Comparison of ENCODE assay signal across 9 cellular contexts in the genomic region with DNA sequence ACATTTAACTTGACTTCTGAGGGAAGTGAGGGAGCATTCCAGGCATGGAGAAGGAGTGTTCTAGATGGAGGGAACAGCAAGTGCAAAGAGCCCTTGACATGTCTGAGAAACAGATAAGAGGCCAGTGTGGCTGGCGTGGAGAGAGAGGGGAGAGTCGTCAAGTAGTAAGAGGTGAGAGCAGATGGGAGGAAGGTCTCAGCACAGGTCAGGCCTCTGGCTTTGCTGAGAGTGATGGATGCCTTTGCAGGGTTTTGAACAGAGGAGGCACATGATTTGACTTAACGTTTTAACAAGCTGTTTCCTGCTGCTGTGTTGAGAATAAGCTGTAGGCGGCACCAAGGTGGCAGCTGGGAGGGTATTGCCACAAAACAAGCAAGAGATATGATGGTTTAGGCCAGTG.
DNase-seq lines count a peak whose midpoint lies in the region; ATAC-seq and TF ChIP-seq lines count a peak whose summit lies in the region.
"Had no signal": no experiment of that assay in that cellular context is flagged by ENCODE, and none has a peak within 500 bp of the region (broad histone marks: within the 10 kb centered on the region; RNA-seq: fewer than 3 reads in every experiment).

No MANE protein-coding gene starts in this region.

- H3K9me3 ChIP-seq in mammary epithelial cell (replicated peaks; ENCODE audit: insufficient read depth, low read length): peaks cover 4% of the 10 kb centered on the region
- H3K9me3 ChIP-seq: Peyer's patch had no signal

- peak overlapping the region; percentile 70 for H3K4me2 ChIP-seq in mammary epithelial cell (ENCODE audit: insufficient read depth, low read depth, low read length)

- POLR2A ChIA-PET in naive thymus-derived CD8-positive, alpha-beta T cell (lab: Charles Lee): no interaction called here

- no peaks in the 10 kb centered on the region for H3K27me3 ChIP-seq in mammary epithelial cell (ENCODE audit: insufficient read depth, low read length)
- H3K27me3 ChIP-seq: Peyer's patch had no signal

- no peaks in the 10 kb centered on the region for H3K36me3 ChIP-seq in mammary epithelial cell (ENCODE audit: insufficient read depth, low read length)
- H3K36me3 ChIP-seq: Peyer's patch had no signal

- peaks cover 5 to 11% of the 10 kb centered on the region in 2 donors for H3K36me3 Mint-ChIP-seq in CD14-positive monocyte
- peaks cover 6 to 13% (median 8%) of the 10 kb centered on the region in 3 donors for H3K36me3 Mint-ChIP-seq in naive thymus-derived CD8-positive, alpha-beta T cell

- intact Hi-C loops in CD14-positive monocyte (cut with micrococcal nuclease) (no loop called here), mammary epithelial cell (cut with micrococcal nuclease) (no loop called here)

- no peak for DNase-seq in CD14-positive monocyte (ENCODE audit: low spot score)
- DNase-seq in KBM-7: peak; percentile 36
- DNase-seq in mammary epithelial cell: no peak
- DNase-seq in naive thymus-derived CD8-positive, alpha-beta T cell: peak in 1 of 10 donors; percentile 20
- no peak for DNase-seq in iPS-NIHi11 (ENCODE audit: low spot score)
- DNase-seq in CD1c-positive myeloid dendritic cell (ENCODE audit: extremely low spot score): no peak
- DNase-seq in T-helper 9 cell: no peak
- DNase-seq: Peyer's patch had no signal

- no TSS peak for BruUV-seq in mammary epithelial cell (replicated peaks; lab: Mats Ljungman, UMichigan)

- CTCF ChIA-PET in mammary epithelial cell (lab: Charles Lee; ENCODE audit: low non-redundant PET): no interaction called here

- dilution Hi-C loops in mammary epithelial cell (cut with HindIII; ENCODE audit: low sequenced_read_pairs): no loop called here

- H4K20me1 ChIP-seq in mammary epithelial cell (ENCODE audit: insufficient read depth, low read length): no peaks in the 10 kb centered on the region

- H3K4me1 Mint-ChIP-seq in CD14-positive monocyte: peaks cover 19% of the 10 kb centered on the region
- peaks cover 27 to 69% (median 59%) of the 10 kb centered on the region in 4 donors for H3K4me1 Mint-ChIP-seq in naive thymus-derived CD8-positive, alpha-beta T cell

- H2AFZ ChIP-seq in mammary epithelial cell (ENCODE audit: low read depth, low read length): no peak overlapping the region

- H3K27ac ChIP-seq in mammary epithelial cell (ENCODE audit: insufficient read depth, low read depth, low read length): peak overlapping the region; percentile 16

- peaks cover 33% of the 10 kb centered on the region for H3K4me1 ChIP-seq in mammary epithelial cell (ENCODE audit: insufficient read depth, low read length)

- peak overlapping the region in 4 of 7 donors; percentile 4 to 29 (median 10) for H3K27ac Mint-ChIP-seq in CD14-positive monocyte
- H3K27ac Mint-ChIP-seq in naive thymus-derived CD8-positive, alpha-beta T cell: peak overlapping the region in 9 of 10 donors; percentile 3 to 84 (median 49)

- peaks cover 3 to 8% (median 4%) of the 10 kb centered on the region in 7 donors for H3K9me3 Mint-ChIP-seq in CD14-positive monocyte
- peaks cover 0 to 12% (median 5%) of the 10 kb centered on the region in 9 donors for H3K9me3 Mint-ChIP-seq in naive thymus-derived CD8-positive, alpha-beta T cell

- WGBS in mammary epithelial cell (ENCODE audit: low coverage, missing lambda C conversion rate): 67% methylated on average over 4 of the region's 4 CpGs

- no peak overlapping the region for H3K4me3 Mint-ChIP-seq in CD14-positive monocyte
- peak overlapping the region in 1 of 10 donors; percentile 2 for H3K4me3 Mint-ChIP-seq in naive thymus-derived CD8-positive, alpha-beta T cell

- ATAC-seq in naive thymus-derived CD8-positive, alpha-beta T cell: peak; percentile 46 to 66
- no peak for ATAC-seq in GM21515 (IDR thresholded peaks at IDR 0.05; ENCODE audit: unreplicated experiment)

- TF ChIP-seq CTCF in CD14-positive monocyte (IDR thresholded peaks at IDR 0.05) (no peak), mammary epithelial cell (conservative IDR thresholded peaks at IDR 0.05 in 1 of 2, IDR thresholded peaks at IDR 0.05 in 1 of 2; ENCODE audit: extremely low read depth in 1 of 2, insufficient read depth in 1 of 2, low read depth in 1 of 2, low read length in 2 of 2) (no peak)

- H3K27me3 Mint-ChIP-seq in CD14-positive monocyte (ENCODE audit: low read depth in 3 of 3): no peaks in the 10 kb centered on the region
- H3K27me3 Mint-ChIP-seq in naive thymus-derived CD8-positive, alpha-beta T cell: no peaks in the 10 kb centered on the region

- in situ Hi-C loops in KBM-7 (cut with MboI; ENCODE audit: low pct_unique_long_range_greater_than_20kb, low sequenced_read_pairs) (no loop called here), mammary epithelial cell (cut with MboI; ENCODE audit: low sequenced_read_pairs in 2 of 2) (no loop called here)

- no peak overlapping the region for H3K9ac ChIP-seq in mammary epithelial cell (ENCODE audit: insufficient read depth, low read length)

- peaks cover 53% of the 10 kb centered on the region for H3K79me2 ChIP-seq in mammary epithelial cell (ENCODE audit: insufficient read depth, low read length)

- H3K4me3 ChIP-seq in mammary epithelial cell (replicated peaks in 1 of 3; ENCODE audit: insufficient read depth in 1 of 3, low read depth in 2 of 3, low read length in 3 of 3): no peak overlapping the region
- H3K4me3 ChIP-seq: Peyer's patch had no signal
